Comparison of ENCODE assay signal across 17 cellular contexts in genomic region chr1:116709666-116710167, GRCh38. TPM values are rescaled to one million over a fixed set of nuclear protein-coding genes. Genes with fewer than 3 reads are reported as not detected.
DNase-seq lines count a peak whose midpoint lies in the region; ATAC-seq and TF ChIP-seq lines count a peak whose summit lies in the region.
"Had no signal": no experiment of that assay in that cellular context is flagged by ENCODE, and none has a peak within 500 bp of the region (broad histone marks: within the 10 kb centered on the region; RNA-seq: fewer than 3 reads in every experiment).

No MANE protein-coding gene starts in this region.

- DNase-seq in PC-9 (no peak), epithelial cell of esophagus (ENCODE audit: low read depth) (no peak), lower lobe of right lung (no peak), upper lobe of right lung (no peak), MV-4-11 (lab: John Stamatoyannopoulos, UW) (no peak), SW 1271 (lab: John Stamatoyannopoulos, UW) (no peak)
- DNase-seq: 8988T; AML-193; Caco-2; CD8-positive, alpha-beta memory T cell; DND-41; GDM1; GOT3 had no signal

- intact Hi-C loops in PC-9 (cut with micrococcal nuclease; ENCODE audit: unreplicated experiment), result no loop called here
- intact Hi-C loops in lower lobe of right lung (cut with DNase I), result no loop called here
- intact Hi-C loops in upper lobe of right lung (cut with DNase I), result no loop called here

- peak; percentile 71 to 85 for ATAC-seq in lower lobe of right lung
- peak; percentile 57 for ATAC-seq in upper lobe of right lung
- ATAC-seq in GM18517 (IDR thresholded peaks at IDR 0.05; ENCODE audit: unreplicated experiment), result no peak

- H3K79me2 ChIP-seq in PC-9 (ENCODE audit: low read depth), result no peaks in the 10 kb centered on the region

- TF ChIP-seq CTCF in PC-9 (conservative IDR thresholded peaks at IDR 0.05) (no peak), epithelial cell of esophagus (IDR thresholded peaks at IDR 0.05; ENCODE audit: insufficient read depth, low read depth, low read length, missing control alignments) (no peak), lower lobe of right lung (IDR thresholded peaks at IDR 0.05) (no peak), upper lobe of right lung (IDR thresholded peaks at IDR 0.05) (no peak)

- POLR2A ChIA-PET in PC-9 (lab: Charles Lee; ENCODE audit: unreplicated experiment), result no interaction called here

- no peak overlapping the region for H3K4me3 ChIP-seq in PC-9
- peak overlapping the region; percentile 28 for H3K4me3 ChIP-seq in epithelial cell of esophagus (ENCODE audit: low read length)
- H3K4me3 ChIP-seq in lower lobe of right lung, result no peak overlapping the region
- no peak overlapping the region for H3K4me3 ChIP-seq in upper lobe of right lung
- H3K4me3 ChIP-seq: BLaER1, HAP-1 had no signal

- 0 out of 2 replicates have a peak overlapping the region, but pooled peaks have one; percentile 27 for H3K4me2 ChIP-seq in PC-9
- H3K4me2 ChIP-seq: BLaER1 had no signal

- H3K27ac ChIP-seq in PC-9, result no peak overlapping the region
- peak overlapping the region; percentile 65 for H3K27ac ChIP-seq in lower lobe of right lung
- peak overlapping the region; percentile 65 for H3K27ac ChIP-seq in upper lobe of right lung
- H3K27ac ChIP-seq: BLaER1 had no signal

- no peaks in the 10 kb centered on the region for H4K20me1 ChIP-seq in PC-9 (ENCODE audit: insufficient read depth)
- H4K20me1 ChIP-seq: BLaER1 had no signal

- peaks cover 42% of the 10 kb centered on the region for H3K4me1 ChIP-seq in PC-9 (replicated peaks; ENCODE audit: insufficient read depth)
- H3K4me1 ChIP-seq in lower lobe of right lung, result peaks cover 14% of the 10 kb centered on the region
- no peaks in the 10 kb centered on the region for H3K4me1 ChIP-seq in upper lobe of right lung
- H3K4me1 ChIP-seq: BLaER1, Caco-2, HAP-1 had no signal

- no peak overlapping the region for H2AFZ ChIP-seq in PC-9

- H3K27me3 ChIP-seq in PC-9 (ENCODE audit: insufficient read depth, low read depth) (no peaks in the 10 kb centered on the region), lower lobe of right lung (ENCODE audit: low read depth) (no peaks in the 10 kb centered on the region), upper lobe of right lung (peaks cover 5% of the 10 kb centered on the region)
- H3K27me3 ChIP-seq: BLaER1 had no signal

- H3K36me3 ChIP-seq in PC-9 (ENCODE audit: low read depth) (no peaks in the 10 kb centered on the region), lower lobe of right lung (no peaks in the 10 kb centered on the region), upper lobe of right lung (no peaks in the 10 kb centered on the region)
- H3K36me3 ChIP-seq: BLaER1, HAP-1 had no signal

- CTCF ChIA-PET in PC-9 (lab: Charles Lee), result interaction anchor here (0.6 kb wide), 1 partner anchor 35 kb away, joined by 4 read pairs; no protein-coding TSS in a partner anchor

- H3F3A ChIP-seq in PC-9 (ENCODE audit: insufficient read depth, low read depth), result peaks cover 15% of the 10 kb centered on the region

- BruUV-seq in PC-9 (replicated peaks; lab: Mats Ljungman, UMichigan), result no TSS peak

- no peaks in the 10 kb centered on the region for H3K9me2 ChIP-seq in PC-9 (ENCODE audit: insufficient read depth)

- no peaks in the 10 kb centered on the region for H3K9me3 ChIP-seq in PC-9 (ENCODE audit: insufficient read depth, low read depth)
- no peaks in the 10 kb centered on the region for H3K9me3 ChIP-seq in lower lobe of right lung
- H3K9me3 ChIP-seq in upper lobe of right lung, result no peaks in the 10 kb centered on the region
- H3K9me3 ChIP-seq: BLaER1, Caco-2, HAP-1 had no signal

RNA-seq across cellular contexts. Expression of gene IGSF3, which starts 42.2 kb away (rescaled TPM):
- total RNA-seq in PC-9 (2021), result 27.8 and 30.1 TPM in 2 replicates
- total RNA-seq in lower lobe of right lung, result 15.8 TPM
- total RNA-seq in upper lobe of right lung, result 20.1 TPM

RNA-seq across cellular contexts. Expression of gene CD2, which starts 44.5 kb away (rescaled TPM):
- total RNA-seq in PC-9 (2021) (not detected in 2 replicates), lower lobe of right lung (9.8 TPM), upper lobe of right lung (11.4 TPM)
- total RNA-seq: Caco-2, HT1080 had no signal

Comparison
In these comparisons a context has a peak if more than half of its experiments do, and no peak if none do; other contexts are left out.
1. RNA of gene CD2, which starts 44.5 kb away (total RNA-seq): 11.4 TPM in upper lobe of right lung (single experiment) and 9.8 TPM in lower lobe of right lung (single experiment); not detected in PC-9; every median in the first group is over 10 times any median in the second.